12 cellular contexts compared by ENCODE assay signal in genomic region chr17:9363440-9364350, GRCh38.
DNase-seq lines count a peak whose midpoint lies in the region; ATAC-seq and TF ChIP-seq lines count a peak whose summit lies in the region.
"Had no signal": no experiment of that assay in that cellular context is flagged by ENCODE, and none has a peak within 500 bp of the region (broad histone marks: within the 10 kb centered on the region; RNA-seq: fewer than 3 reads in every experiment).

No MANE protein-coding gene starts in this region.

- no peak overlapping the region for H3K23ac ChIP-seq in IMR-90 (ENCODE audit: low read depth, low read length)

- intact Hi-C loops in IMR-90 (cut with micrococcal nuclease): loop anchor here (10.0 kb wide), 2 partner anchors 89 to 151 kb away; no protein-coding TSS in a partner anchor

- H2BK20ac ChIP-seq in IMR-90 (ENCODE audit: low read depth, low read length): no peak overlapping the region

- H3K18ac ChIP-seq in IMR-90 (ENCODE audit: low read depth, low read length): peak overlapping the region; percentile 25; the same call in 1 of the 2 replicates

- no peak for ATAC-seq in IMR-90 (ENCODE audit: low read depth)
- ATAC-seq in HG03039 (IDR thresholded peaks at IDR 0.05; ENCODE audit: unreplicated experiment): no peak
- ATAC-seq: Panc1 had no signal

- no peak overlapping the region for H2AK5ac ChIP-seq in IMR-90 (ENCODE audit: low read depth, low read length)

- H3K9me3 ChIP-seq in IMR-90 (ENCODE audit: control insufficient read depth, insufficient read depth, low read length) (no peaks in the 10 kb centered on the region), SK-N-SH (no peaks in the 10 kb centered on the region)

- 0 out of 4 replicates have a peak, but pooled peaks cover 0 to 2% of the 10 kb centered on the region in 2 experiments for H3K79me1 ChIP-seq in IMR-90 (ENCODE audit: low read depth in 1 of 2, low read length in 2 of 2)

- no peaks in the 10 kb centered on the region for H3K9me2 ChIP-seq in SK-N-SH

- H3K9ac ChIP-seq in IMR-90 (ENCODE audit: low read depth, low read length): no peak overlapping the region
- H3K9ac ChIP-seq in SK-N-SH: no peak overlapping the region

- no peak overlapping the region for H2BK5ac ChIP-seq in IMR-90 (ENCODE audit: low read depth, low read length, poor library complexity, severe bottlenecking)

- H3K4me1 ChIP-seq in IMR-90 (ENCODE audit: control insufficient read depth, insufficient read depth, low read length) (peaks cover 9% of the 10 kb centered on the region; the same call in 1 of the 2 replicates), SK-N-SH (ENCODE audit: control insufficient read depth in 1 of 2, insufficient read depth in 2 of 2, low read depth in 1 of 2, low read length in 1 of 2) (peaks cover 5 to 6% of the 10 kb centered on the region in 2 experiments; a peak in 2 of 4 replicates)

- H3K4ac ChIP-seq in IMR-90 (ENCODE audit: low read depth, low read length): no peak overlapping the region

- no peak overlapping the region; the same call in 1 of the 2 replicates for H4K5ac ChIP-seq in IMR-90 (ENCODE audit: low read depth, low read length)

- no peak for TF ChIP-seq EP300 in SK-N-SH (IDR thresholded peaks at IDR 0.05; ENCODE audit: borderline replicate concordance in 1 of 2, low read depth in 1 of 2, low read length in 1 of 2)

- H3K36me3 ChIP-seq in IMR-90 (ENCODE audit: control insufficient read depth, insufficient read depth, low read length) (no peaks in the 10 kb centered on the region), SK-N-SH (replicated peaks in 1 of 2; ENCODE audit: control insufficient read depth in 1 of 2, insufficient read depth in 2 of 2, low read length in 1 of 2) (no peaks in the 10 kb centered on the region)

- no peak overlapping the region for H4K91ac ChIP-seq in IMR-90 (ENCODE audit: insufficient read depth, low read depth, low read length)

- peak; percentile 33 for DNase-seq in Daoy (ENCODE audit: low read depth)
- peak; percentile 72 for DNase-seq in IMR-90
- DNase-seq in SK-N-SH: no peak
- DNase-seq in fibroblast of pulmonary artery (ENCODE audit: low read depth): peak; percentile 31
- no peak for DNase-seq in DMS114 treated with DMSO at 0.1 percent for 48 hours (lab: John Stamatoyannopoulos, UW; ENCODE audit: unreplicated experiment)
- no peak for DNase-seq in C1 segment of cervical spinal cord (lab: John Stamatoyannopoulos, UW)
- DNase-seq in NCI-H1048 (lab: John Stamatoyannopoulos, UW): no peak
- DNase-seq: anterior cingulate cortex, NCI-H2029 treated with DMSO at 0.1 percent for 48 hours had no signal

- no peaks in the 10 kb centered on the region for H3F3A ChIP-seq in SK-N-SH (replicated peaks; ENCODE audit: insufficient read depth)

- no peak overlapping the region for H2AK9ac ChIP-seq in IMR-90 (replicated peaks; ENCODE audit: low read depth, low read length, poor library complexity)

- H4K8ac ChIP-seq in IMR-90 (ENCODE audit: low read depth in 2 of 2, low read length in 2 of 2): no peak overlapping the region

- CTCF ChIA-PET in IMR-90 (lab: Yijun Ruan, JAX) (no interaction called here), SK-N-SH (lab: Yijun Ruan, JAX) (interaction anchor here (1.2 kb wide), 1 partner anchor 39 kb away, joined by 4 read pairs; no protein-coding TSS in a partner anchor)

- no peak for TF ChIP-seq POLR2A in IMR-90 (IDR thresholded peaks at IDR 0.05; ENCODE audit: low read depth, low read length)

- H3K79me2 ChIP-seq in SK-N-SH (ENCODE audit: insufficient read depth): no peaks in the 10 kb centered on the region

- no peak overlapping the region for H3K14ac ChIP-seq in IMR-90 (replicated peaks; ENCODE audit: low read depth, low read length)

- H2BK120ac ChIP-seq in IMR-90 (ENCODE audit: low read depth, low read length): no peak overlapping the region

- dilution Hi-C loops in IMR-90 (cut with HindIII; ENCODE audit: low sequenced_read_pairs, unreplicated experiment): no loop called here

- H3K4me2 ChIP-seq in IMR-90 (ENCODE audit: low read depth, low read length) (no peak overlapping the region), SK-N-SH (no peak overlapping the region)

- no TSS peak for BruUV-seq in IMR-90 (replicated peaks; lab: Mats Ljungman, UMichigan)

- POLR2A ChIA-PET in IMR-90 (lab: Charles Lee; ENCODE audit: unreplicated experiment) (no interaction called here), SK-N-SH (lab: Yijun Ruan, JAX) (no interaction called here)

- no peak overlapping the region for H3K56ac ChIP-seq in IMR-90 (ENCODE audit: extremely low read depth, insufficient read depth, low read length)

- H3K27me3 ChIP-seq in IMR-90 (ENCODE audit: control insufficient read depth, insufficient read depth, low read length): no peaks in the 10 kb centered on the region
- H3K27me3 ChIP-seq in SK-N-SH (ENCODE audit: insufficient read depth): no peaks in the 10 kb centered on the region

- TF ChIP-seq CTCF in IMR-90 (conservative IDR thresholded peaks at IDR 0.05; ENCODE audit: low read depth, low read length) (no peak), SK-N-SH (IDR thresholded peaks at IDR 0.05) (no peak), fibroblast of pulmonary artery (IDR thresholded peaks at IDR 0.05; ENCODE audit: low read length, missing control alignments) (no peak)

- H2AFZ ChIP-seq in IMR-90 (replicated peaks; ENCODE audit: low read length, poor library complexity) (no peak overlapping the region), SK-N-SH (ENCODE audit: low read depth) (no peak overlapping the region)

- peaks cover 4% of the 10 kb centered on the region; the same call in 1 of the 2 replicates for H3K9me1 ChIP-seq in IMR-90 (ENCODE audit: insufficient read depth, low read length)

- H3K4me3 ChIP-seq in IMR-90 (ENCODE audit: insufficient read depth, low read depth, low read length) (no peak overlapping the region), SK-N-SH (ENCODE audit: low read depth in 2 of 2, low read length in 1 of 2) (no peak overlapping the region), fibroblast of pulmonary artery (replicated peaks; ENCODE audit: low read depth, low read length) (no peak overlapping the region)

- no peak overlapping the region for H2BK15ac ChIP-seq in IMR-90 (ENCODE audit: low read depth, low read length)

- TF ChIP-seq RAD21 in IMR-90 (IDR thresholded peaks at IDR 0.05; ENCODE audit: low read length) (no peak), SK-N-SH (IDR thresholded peaks at IDR 0.05; ENCODE audit: low read length) (no peak)

- H3K27ac ChIP-seq in IMR-90 (ENCODE audit: insufficient read depth, low read length): no peak overlapping the region
- H3K27ac ChIP-seq in SK-N-SH (ENCODE audit: low read depth in 2 of 2, low read length in 1 of 2): no peak overlapping the region
- H3K27ac ChIP-seq: C4-2B had no signal

- in situ Hi-C loops in IMR-90 (cut with MboI; ENCODE audit: low sequenced_read_pairs): no loop called here

- 60% methylated on average over 2 of the region's 13 CpGs; no CpG with 5 or more reads in 1 of the 2 experiments for WGBS in IMR-90 (ENCODE audit: extremely low coverage in 2 of 2, insufficient read length in 1 of 2), 2 experiments
- WGBS in SK-N-SH (ENCODE audit: low lambda C conversion rate): 88% methylated on average over 13 of the region's 13 CpGs

- H4K20me1 ChIP-seq in IMR-90 (ENCODE audit: insufficient read depth, low read length) (peaks cover 5% of the 10 kb centered on the region; the same call in 1 of the 2 replicates), SK-N-SH (ENCODE audit: insufficient read depth) (no peaks in the 10 kb centered on the region)

TF ChIP-seq in IMR-90, 13 proteins besides CTCF, POLR2A, EP300 and RAD21:
- TF ChIP-seq FOS (IDR thresholded peaks at IDR 0.05; ENCODE audit: low read depth, low read length): peak; percentile 15; the same call in 1 of the 2 replicates
- no peak for TF ChIP-seq BHLHE40 (IDR thresholded peaks at IDR 0.05; ENCODE audit: low read depth, low read length)

TF ChIP-seq in SK-N-SH, 30 proteins besides CTCF, POLR2A, EP300 and RAD21:
- TF ChIP-seq JUND (IDR thresholded peaks at IDR 0.05) (peak; percentile 22; the same call in 1 of the 2 replicates), PBX3 (IDR thresholded peaks at IDR 0.05) (peak; percentile 43; the same call in 1 of the 2 replicates), TCF12 (IDR thresholded peaks at IDR 0.05) (peak; percentile 33; the same call in 1 of the 2 replicates), RCOR1 (IDR thresholded peaks at IDR 0.05; ENCODE audit: low read length) (no peak), POLR2AphosphoS5 (IDR thresholded peaks at IDR 0.05; ENCODE audit: low read depth, low read length) (no peak), FOSL2 (IDR thresholded peaks at IDR 0.05; ENCODE audit: borderline replicate concordance, low read depth) (0 out of 2 replicates have a peak, but pooled peaks have one; percentile 16)

Comparison
In these comparisons a context has a peak if more than half of its experiments do, and no peak if none do; other contexts are left out.
1. DNase-seq: peak in Daoy (single experiment), IMR-90 (single experiment) and fibroblast of pulmonary artery (single experiment); none in SK-N-SH (single experiment), DMS114 treated with DMSO at 0.1 percent for 48 hours (single experiment), C1 segment of cervical spinal cord (0 of 14) and NCI-H1048 (single experiment).